8 cellular contexts compared by ENCODE assay signal in the genomic region with DNA sequence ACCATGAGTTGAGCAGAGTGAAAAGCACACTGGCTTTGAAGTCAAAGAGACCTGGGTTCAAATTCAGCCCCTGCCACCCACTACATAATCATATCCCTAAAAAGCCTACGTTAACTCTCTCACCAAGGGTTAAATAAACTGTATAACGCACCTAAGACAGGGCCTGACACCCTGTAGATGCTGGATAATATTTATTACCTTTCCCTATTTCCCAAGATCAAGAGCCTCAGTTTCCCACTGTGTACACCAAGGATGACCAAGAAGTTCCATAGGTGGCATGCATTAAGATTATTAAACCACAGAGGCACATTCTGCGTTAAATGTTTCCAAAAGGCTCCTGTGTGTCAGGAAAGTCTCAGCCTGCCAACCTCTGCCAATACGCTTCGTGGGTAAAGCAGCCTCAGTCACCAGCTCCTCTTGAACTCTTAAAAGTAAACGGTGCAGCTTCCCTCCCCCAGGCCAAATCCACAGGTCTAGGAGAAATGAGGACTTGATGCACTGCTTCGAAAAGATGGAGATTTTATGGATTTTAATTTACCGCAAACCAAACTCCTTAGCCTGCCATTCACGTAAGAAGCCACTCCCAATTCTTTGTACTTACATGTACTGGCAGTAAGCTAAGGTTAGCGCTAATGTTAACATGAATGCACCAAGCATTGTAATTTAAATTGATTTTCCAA. TPM values are rescaled to one million over a fixed set of nuclear protein-coding genes. Genes with fewer than 3 reads are reported as not detected.
DNase-seq lines count a peak whose midpoint lies in the region; ATAC-seq, FAIRE-seq and TF ChIP-seq lines count a peak whose summit lies in the region.

No MANE protein-coding gene starts in this region.

- H2BK5ac ChIP-seq in H1 (ENCODE audit: low read depth, low read length): no peak overlapping the region

- H3K79me1 ChIP-seq in H1 (ENCODE audit: low read depth, low read length): no peaks in the 10 kb centered on the region

- in situ Hi-C loops in GM23248 (cut with MboI): no loop called here

- no peak for TF ChIP-seq RAD21 in H1 (IDR thresholded peaks at IDR 0.05 in 1 of 2, conservative IDR thresholded peaks at IDR 0.05 in 1 of 2; ENCODE audit: low read depth in 2 of 2, low read length in 2 of 2)

- no peak overlapping the region for H3K18ac ChIP-seq in H1 (ENCODE audit: extremely low read depth, low read length)

- no peak overlapping the region for H3K23ac ChIP-seq in H1 (ENCODE audit: insufficient read length)

- H4K20me1 ChIP-seq in GM23248 (ENCODE audit: insufficient read depth) (peaks cover 8% of the 10 kb centered on the region; the same call in 1 of the 2 replicates), OCI-LY1 (ENCODE audit: insufficient read depth, low read length) (no peaks in the 10 kb centered on the region), H1 (replicated peaks in 1 of 2; ENCODE audit: control insufficient read depth in 1 of 2, insufficient read depth in 2 of 2, low read length in 2 of 2) (peaks cover 8 to 9% of the 10 kb centered on the region in 2 experiments)

- H3K4me2 ChIP-seq in GM23248 (ENCODE audit: unreplicated experiment) (no peak overlapping the region), OCI-LY1 (ENCODE audit: low read length) (peak overlapping the region; percentile 99), H1 (ENCODE audit: insufficient read depth in 1 of 2, low read depth in 2 of 2, low read length in 2 of 2) (peak overlapping the region; percentile 81 to 90)

- no peak for FAIRE-seq in H1 (lab: Jason Lieb, UNC)

- no peaks in the 10 kb centered on the region for H3K36me3 ChIP-seq in GM23248 (ENCODE audit: low read depth)
- no peaks in the 10 kb centered on the region for H3K36me3 ChIP-seq in OCI-LY1 (ENCODE audit: insufficient read depth, low read length)
- no peaks in the 10 kb centered on the region; a peak in 1 of 8 replicates for H3K36me3 ChIP-seq in H1 (ENCODE audit: control insufficient read depth in 2 of 4, insufficient read depth in 4 of 4, low read length in 3 of 4)
- H3K36me3 ChIP-seq in psoas muscle (ENCODE audit: insufficient read depth in 1 of 2, low read depth in 1 of 2): no peaks in the 10 kb centered on the region

- no peak overlapping the region for H4K5ac ChIP-seq in H1 (ENCODE audit: insufficient read length, low read depth, low read length)

- CTCF ChIA-PET in H1 (lab: Charles Lee; ENCODE audit: partially characterized antibody): interaction anchor here (1.2 to 3.3 kb wide), 2 partner anchors 10 to 69 kb away, joined by 3 to 13 read pairs; no protein-coding TSS in a partner anchor

- H3K56ac ChIP-seq in H1 (replicated peaks; ENCODE audit: insufficient read length, low read depth, low read length): no peak overlapping the region

- no peak overlapping the region for H4K8ac ChIP-seq in H1 (ENCODE audit: extremely low read depth, insufficient read depth, low read length)

- no peak overlapping the region for H2BK120ac ChIP-seq in H1 (replicated peaks; ENCODE audit: low read depth, low read length)

- H3K9me2 ChIP-seq in GM23248 (ENCODE audit: insufficient read depth) (no peaks in the 10 kb centered on the region), OCI-LY1 (ENCODE audit: low read depth, low read length) (no peaks in the 10 kb centered on the region)

- no peak overlapping the region for H3K4ac ChIP-seq in H1 (replicated peaks; ENCODE audit: insufficient read length, low read depth, low read length)

- H3K4me3 ChIP-seq in GM23248 (peak overlapping the region; percentile 90), OCI-LY1 (ENCODE audit: low read depth, low read length, poor library complexity, severe bottlenecking) (peak overlapping the region; percentile 93), H1 (ENCODE audit: extremely low read depth in 1 of 4, insufficient read depth in 2 of 4, low read depth in 3 of 4, low read length in 4 of 4) (peak overlapping the region in 1 of 4 experiments; percentile 76; a peak in 1 of 8 replicates), psoas muscle (peak overlapping the region; percentile 92)

- no peak overlapping the region for H3K14ac ChIP-seq in H1 (ENCODE audit: insufficient read length)

- no peak for TF ChIP-seq POLR2A in H1 (IDR thresholded peaks at IDR 0.05; ENCODE audit: control extremely low read depth in 1 of 2, low read depth in 2 of 2, low read length in 2 of 2)

- TF ChIP-seq CTCF in OCI-LY1 (IDR thresholded peaks at IDR 0.05; ENCODE audit: low read length) (no peak), H1 (IDR thresholded peaks at IDR 0.05; ENCODE audit: control extremely low read depth in 1 of 3, insufficient read depth in 1 of 3, low read depth in 1 of 3, low read length in 3 of 3) (no peak), psoas muscle (IDR thresholded peaks at IDR 0.05) (no peak)

- H2AFZ ChIP-seq in GM23248 (no peak overlapping the region), OCI-LY1 (ENCODE audit: low read length) (no peak overlapping the region), H1 (ENCODE audit: low read length) (no peak overlapping the region)

- ATAC-seq in psoas muscle (no peak), GM21367 (IDR thresholded peaks at IDR 0.05; ENCODE audit: unreplicated experiment) (no peak), HG03565 (IDR thresholded peaks at IDR 0.05; ENCODE audit: unreplicated experiment) (no peak)

- TF ChIP-seq EP300 in H1 (IDR thresholded peaks at IDR 0.05; ENCODE audit: borderline replicate concordance in 1 of 2, low read depth in 2 of 2, low read length in 2 of 2): no peak

- no peak overlapping the region for H3K9ac ChIP-seq in GM23248
- peak overlapping the region; percentile 97; the same call in 1 of the 2 replicates for H3K9ac ChIP-seq in OCI-LY1 (ENCODE audit: low read length)
- H3K9ac ChIP-seq in H1 (replicated peaks in 1 of 4; ENCODE audit: extremely low read depth in 1 of 4, low read depth in 3 of 4, low read length in 3 of 4): no peak overlapping the region

- no peak for DNase-seq in GM23248
- DNase-seq in H1 (ENCODE audit: low read depth in 1 of 2, low spot score in 2 of 2): no peak
- DNase-seq in psoas muscle: no peak
- DNase-seq in HCEC 1CT: no peak
- no peak for DNase-seq in activated gamma-delta T cell treated with Interleukin-2 at 50 U/mL for 16 hours

- no peak overlapping the region for H2AK5ac ChIP-seq in H1 (ENCODE audit: low read depth, low read length)

- intact Hi-C loops in psoas muscle (cut with DNase I): loop anchor here (5.0 to 10.0 kb wide), 4 partner anchors 40 to 70 kb away; no protein-coding TSS in a partner anchor

- no peak overlapping the region for H4K91ac ChIP-seq in H1 (replicated peaks; ENCODE audit: insufficient read length, low read length)

- H3K27ac ChIP-seq in GM23248 (no peak overlapping the region), OCI-LY1 (ENCODE audit: low read depth, low read length, poor library complexity, severe bottlenecking) (peak overlapping the region; percentile 78), H1 (ENCODE audit: low read depth, low read length) (no peak overlapping the region), psoas muscle (peak overlapping the region; percentile 99)

- H3K27me3 ChIP-seq in GM23248 (replicated peaks; ENCODE audit: insufficient read depth): no peaks in the 10 kb centered on the region
- H3K27me3 ChIP-seq in OCI-LY1 (ENCODE audit: insufficient read depth, low read length): no peaks in the 10 kb centered on the region
- H3K27me3 ChIP-seq in H1 (replicated peaks in 1 of 4; ENCODE audit: control insufficient read depth in 3 of 4, extremely low read depth in 1 of 4, insufficient read depth in 3 of 4, low read length in 3 of 4): peaks cover 0 to 3% (median 1%) of the 10 kb centered on the region in 4 experiments; a peak in 2 of 7 replicates
- no peaks in the 10 kb centered on the region for H3K27me3 ChIP-seq in psoas muscle (ENCODE audit: insufficient read depth in 3 of 3, low read length in 2 of 3)

- WGBS in GM23248 (ENCODE audit: low coverage in 1 of 2, low lambda C conversion rate in 2 of 2, missing lambda C conversion rate in 2 of 2), 2 experiments: 86 to 89% methylated on average over 10 of the region's 10 CpGs
- WGBS in H1 (ENCODE audit: extremely low coverage in 1 of 2, insufficient coverage in 1 of 2, insufficient read length in 1 of 2, insufficient replicate concordance in 2 of 2, low coverage in 1 of 2, low lambda C conversion rate in 2 of 2, missing lambda C conversion rate in 1 of 2), 2 experiments: 56% methylated on average over 10 of the region's 10 CpGs; no CpG with 5 or more reads in 1 of the 2 experiments
- WGBS in psoas muscle, 3 donors: 37 to 66% (median 50%) methylated on average over 10 of the region's 10 CpGs

- H2BK12ac ChIP-seq in H1 (ENCODE audit: low read depth, low read length): no peak overlapping the region

- H3F3A ChIP-seq in GM23248 (ENCODE audit: insufficient read depth): 0 out of 2 replicates have a peak, but pooled peaks cover 8% of the 10 kb centered on the region
- H3F3A ChIP-seq in OCI-LY1 (ENCODE audit: insufficient read depth, low read length): no peaks in the 10 kb centered on the region

- POLR2A ChIA-PET in H1 (lab: Charles Lee; ENCODE audit: partially characterized antibody): interaction anchor here (1.0 to 4.6 kb wide), 3 partner anchors 11 to 16 kb away, joined by 3 to 24 read pairs (median 3); no protein-coding TSS in a partner anchor

- peaks cover 16% of the 10 kb centered on the region for H3K23me2 ChIP-seq in H1 (ENCODE audit: low read depth, low read length)

- H3K79me2 ChIP-seq in GM23248 (ENCODE audit: insufficient read depth) (peaks cover 83% of the 10 kb centered on the region), OCI-LY1 (ENCODE audit: insufficient read depth, low read length) (peaks cover 49% of the 10 kb centered on the region), H1 (ENCODE audit: control insufficient read depth in 1 of 2, insufficient read depth in 2 of 2, low read length in 2 of 2) (peaks cover 4 to 65% of the 10 kb centered on the region in 2 experiments; a peak in 2 of 4 replicates)

- no peak overlapping the region for H2BK15ac ChIP-seq in H1 (ENCODE audit: low read length)

- H3K9me3 ChIP-seq in GM23248 (ENCODE audit: low read depth): no peaks in the 10 kb centered on the region
- H3K9me3 ChIP-seq in OCI-LY1 (ENCODE audit: low read length): no peaks in the 10 kb centered on the region
- no peaks in the 10 kb centered on the region for H3K9me3 ChIP-seq in H1 (ENCODE audit: insufficient read depth in 2 of 2, low read depth in 1 of 2, low read length in 1 of 2)
- no peaks in the 10 kb centered on the region for H3K9me3 ChIP-seq in psoas muscle

- H3K4me1 ChIP-seq in GM23248 (ENCODE audit: insufficient read depth) (peaks cover 43% of the 10 kb centered on the region), OCI-LY1 (ENCODE audit: insufficient read depth, low read length, severe bottlenecking) (peaks cover 74% of the 10 kb centered on the region), H1 (replicated peaks in 1 of 4; ENCODE audit: control insufficient read depth in 3 of 4, insufficient read depth in 4 of 4, low read length in 3 of 4) (peaks cover 0 to 18% (median 10%) of the 10 kb centered on the region in 4 experiments; a peak in 6 of 7 replicates), psoas muscle (peaks cover 64% of the 10 kb centered on the region)

- no peak overlapping the region for H2BK20ac ChIP-seq in H1 (ENCODE audit: low read length)

RNA-seq across cellular contexts. Expression of gene USP24, which starts 2.7 kb away (rescaled TPM):
- total RNA-seq in GM23248 (2014; rRNA removed; shearing (Covaris generic)): 16.3 and 26.9 TPM in 2 replicates
- 3.3 and 4.4 TPM in 2 replicates for polyA plus RNA-seq in GM23248 (2016; fragmentation: Nextera tagmentation; extraction: Ambion mirVana)
- 33.8 and 34.6 TPM in 2 replicates for total RNA-seq in H1 (2021; fragmentation: NEBNext Ultra II Directional; extraction: Animal tissue kit (Norgen Biotek cat#: 25700))
- 7.4 and 11.1 TPM in 2 replicates for polyA plus RNA-seq in H1 (2011; rRNA removed)
- polyA plus RNA-seq in H1 (2011; cell fraction: cytosol; rRNA removed): 10.1 TPM
- polyA plus RNA-seq in H1 (2011; cell fraction: nucleus; rRNA removed): 13.1 TPM
- 16.1 to 24.1 TPM (median 16.9 TPM) in 4 replicates for polyA plus RNA-seq in H1 (2012, experiment 1 of 2)
- polyA plus RNA-seq in H1 (2012, experiment 2 of 2): 1.0 TPM
- polyA plus RNA-seq in H1 (2013, experiment 1 of 2): 12.8 TPM
- 11.4 TPM for polyA plus RNA-seq in H1 (2013, experiment 2 of 2)
- 50.1 and 60.4 TPM in 2 replicates for polyA minus RNA-seq in H1 (2011; rRNA and poly(A)+ RNA removed)
- 25.6 TPM for polyA minus RNA-seq in H1 (2011; cell fraction: cytosol; rRNA and poly(A)+ RNA removed)
- 64.3 TPM for polyA minus RNA-seq in H1 (2011; cell fraction: nucleus; rRNA and poly(A)+ RNA removed)
- total RNA-seq in psoas muscle: 10 to 100 TPM; 48.7 to 67.9 (median 59.5) TPM
- 10 to 100 TPM; 14.6 to 64.8 (median 21.4) TPM for polyA plus RNA-seq in psoas muscle

Comparison
In these comparisons a context has a peak if more than half of its experiments do, and no peak if none do; other contexts are left out.
1. H3K27ac ChIP-seq: peak in OCI-LY1 (single experiment) and psoas muscle (single experiment); none in GM23248 (single experiment) and H1 (single experiment).